ENCODE assay signal across 11 cellular contexts in genomic region chr15:90036343-90036742, GRCh38. TPM values are rescaled to one million over a fixed set of nuclear protein-coding genes. Genes with fewer than 3 reads are reported as not detected.
DNase-seq lines count a peak whose midpoint lies in the region; ATAC-seq and TF ChIP-seq lines count a peak whose summit lies in the region.
"Had no signal": no experiment of that assay in that cellular context is flagged by ENCODE, and none has a peak within 500 bp of the region (broad histone marks: within the 10 kb centered on the region; RNA-seq: fewer than 3 reads in every experiment).

No MANE protein-coding gene starts in this region.

- TF ChIP-seq CTCF in activated CD8-positive, alpha-beta T cell treated with anti-CD3 and anti-CD28 coated beads for 36 hours (IDR thresholded peaks at IDR 0.05): no peak

- peaks cover 83% of the 10 kb centered on the region for H3K4me1 Mint-ChIP-seq in activated CD4-positive, alpha-beta T cell treated with anti-CD3 and anti-CD28 coated beads, Interleukin-2, amount 10 ng/mL, durations not matched to agents 7 days and 5 days
- peaks cover 80% of the 10 kb centered on the region for H3K4me1 Mint-ChIP-seq in activated CD8-positive, alpha-beta T cell treated with anti-CD3 and anti-CD28 coated beads for 36 hours (ENCODE audit: low read depth)
- peaks cover 81% of the 10 kb centered on the region for H3K4me1 Mint-ChIP-seq in stimulated activated effector memory CD8-positive, alpha-beta T cell treated with anti-CD3 and anti-CD28 coated beads, Interleukin-12 subunit alpha, Interleukin-12 subunit beta, amount 100 ng/mL, for 72 hours

- H3K27ac Mint-ChIP-seq in activated CD4-positive, alpha-beta T cell treated with anti-CD3 and anti-CD28 coated beads, Interleukin-2, amount 10 ng/mL, durations not matched to agents 7 days and 5 days: peak overlapping the region; percentile 44
- H3K27ac Mint-ChIP-seq in activated CD8-positive, alpha-beta T cell treated with anti-CD3 and anti-CD28 coated beads for 36 hours: peak overlapping the region; percentile 81
- H3K27ac Mint-ChIP-seq in stimulated activated effector memory CD8-positive, alpha-beta T cell treated with anti-CD3 and anti-CD28 coated beads, Interleukin-12 subunit alpha, Interleukin-12 subunit beta, amount 100 ng/mL, for 72 hours: peak overlapping the region; percentile 90

- DNase-seq in activated CD4-positive, alpha-beta T cell treated with anti-CD3 and anti-CD28 coated beads, Interleukin-2, amount 10 ng/mL, durations not matched to agents 7 days and 5 days: no peak
- no peak for DNase-seq in activated CD4-positive, alpha-beta T cell treated with anti-CD3 and anti-CD28 coated beads, Interleukin-2, amount 50 U/mL, for 48 hours
- no peak for DNase-seq in activated CD8-positive, alpha-beta T cell treated with anti-CD3 and anti-CD28 coated beads for 36 hours
- peak; percentile 79 for DNase-seq in left kidney (ENCODE audit: low read depth, low spot score)
- no peak for DNase-seq in stimulated activated effector memory CD8-positive, alpha-beta T cell treated with anti-CD3 and anti-CD28 coated beads, Interleukin-12 subunit alpha, Interleukin-12 subunit beta, amount 100 ng/mL, for 72 hours (ENCODE audit: low spot score in 2 of 2)
- DNase-seq in nucleus accumbens (lab: John Stamatoyannopoulos, UW): no peak
- no peak for DNase-seq in NCI-H1417 treated with DMSO at 0.1 percent for 48 hours (lab: John Stamatoyannopoulos, UW)
- DNase-seq: amniotic stem cell, EL, SIG-M5 had no signal

- H3K4me3 Mint-ChIP-seq in activated CD4-positive, alpha-beta T cell treated with anti-CD3 and anti-CD28 coated beads, Interleukin-2, amount 10 ng/mL, durations not matched to agents 7 days and 5 days: no peak overlapping the region
- H3K4me3 Mint-ChIP-seq in activated CD8-positive, alpha-beta T cell treated with anti-CD3 and anti-CD28 coated beads for 36 hours: no peak overlapping the region
- no peak overlapping the region for H3K4me3 Mint-ChIP-seq in stimulated activated effector memory CD8-positive, alpha-beta T cell treated with anti-CD3 and anti-CD28 coated beads, Interleukin-12 subunit alpha, Interleukin-12 subunit beta, amount 100 ng/mL, for 72 hours

- peaks cover 10% of the 10 kb centered on the region for H3K36me3 Mint-ChIP-seq in activated CD4-positive, alpha-beta T cell treated with anti-CD3 and anti-CD28 coated beads, Interleukin-2, amount 10 ng/mL, durations not matched to agents 7 days and 5 days (ENCODE audit: low read depth)
- no peaks in the 10 kb centered on the region for H3K36me3 Mint-ChIP-seq in activated CD8-positive, alpha-beta T cell treated with anti-CD3 and anti-CD28 coated beads for 36 hours (ENCODE audit: low read depth)
- peaks cover 8% of the 10 kb centered on the region for H3K36me3 Mint-ChIP-seq in stimulated activated effector memory CD8-positive, alpha-beta T cell treated with anti-CD3 and anti-CD28 coated beads, Interleukin-12 subunit alpha, Interleukin-12 subunit beta, amount 100 ng/mL, for 72 hours

- no peaks in the 10 kb centered on the region for H3K9me3 Mint-ChIP-seq in activated CD4-positive, alpha-beta T cell treated with anti-CD3 and anti-CD28 coated beads, Interleukin-2, amount 10 ng/mL, durations not matched to agents 7 days and 5 days
- no peaks in the 10 kb centered on the region for H3K9me3 Mint-ChIP-seq in activated CD8-positive, alpha-beta T cell treated with anti-CD3 and anti-CD28 coated beads for 36 hours
- no peaks in the 10 kb centered on the region for H3K9me3 Mint-ChIP-seq in stimulated activated effector memory CD8-positive, alpha-beta T cell treated with anti-CD3 and anti-CD28 coated beads, Interleukin-12 subunit alpha, Interleukin-12 subunit beta, amount 100 ng/mL, for 72 hours

- CTCF ChIA-PET in activated CD4-positive, alpha-beta T cell treated with anti-CD3 and anti-CD28 coated beads, Interleukin-2, amount 10 ng/mL, durations not matched to agents 7 days and 5 days (lab: Charles Lee): interaction anchor here (1.6 kb wide), 1 partner anchor 16 kb away, joined by 3 read pairs; no protein-coding TSS in a partner anchor
- CTCF ChIA-PET in activated CD8-positive, alpha-beta T cell treated with anti-CD3 and anti-CD28 coated beads for 36 hours (lab: Charles Lee): interaction anchor here (1.1 kb wide), 1 partner anchor 23 kb away, joined by 4 read pairs; no protein-coding TSS in a partner anchor

- ATAC-seq in activated CD8-positive, alpha-beta T cell treated with anti-CD3 and anti-CD28 coated beads for 36 hours: no peak
- ATAC-seq in stimulated activated effector memory CD8-positive, alpha-beta T cell treated with anti-CD3 and anti-CD28 coated beads, Interleukin-12 subunit alpha, Interleukin-12 subunit beta, amount 100 ng/mL, for 72 hours: no peak
- ATAC-seq in HG03432 (IDR thresholded peaks at IDR 0.05; ENCODE audit: unreplicated experiment): no peak

- POLR2A ChIA-PET in activated CD4-positive, alpha-beta T cell treated with anti-CD3 and anti-CD28 coated beads, Interleukin-2, amount 10 ng/mL, durations not matched to agents 7 days and 5 days (lab: Charles Lee): no interaction called here
- POLR2A ChIA-PET in activated CD8-positive, alpha-beta T cell treated with anti-CD3 and anti-CD28 coated beads for 36 hours (lab: Charles Lee): interaction anchor here (1.3 to 2.0 kb wide), 2 partner anchors 15 to 18 kb away, joined by 3 to 8 read pairs; no protein-coding TSS in a partner anchor

- H3K27me3 Mint-ChIP-seq in activated CD4-positive, alpha-beta T cell treated with anti-CD3 and anti-CD28 coated beads, Interleukin-2, amount 10 ng/mL, durations not matched to agents 7 days and 5 days: no peaks in the 10 kb centered on the region
- no peaks in the 10 kb centered on the region for H3K27me3 Mint-ChIP-seq in activated CD8-positive, alpha-beta T cell treated with anti-CD3 and anti-CD28 coated beads for 36 hours

- intact Hi-C loops in activated CD8-positive, alpha-beta T cell treated with anti-CD3 and anti-CD28 coated beads for 36 hours (cut with micrococcal nuclease): no loop called here

RNA-seq across cellular contexts. Expression of gene ZNF710, which starts 35.2 kb away (rescaled TPM):
- 10 to 100 TPM; 24.4 to 26.6 TPM for total RNA-seq in activated CD4-positive, alpha-beta T cell treated with anti-CD3 and anti-CD28 coated beads, Interleukin-2, amount 10 ng/mL, durations not matched to agents 7 days and 5 days
- 10 to 100 TPM; 15.2 to 17.2 TPM for total RNA-seq in activated CD8-positive, alpha-beta T cell treated with anti-CD3 and anti-CD28 coated beads for 36 hours
